In the genomic region with DNA sequence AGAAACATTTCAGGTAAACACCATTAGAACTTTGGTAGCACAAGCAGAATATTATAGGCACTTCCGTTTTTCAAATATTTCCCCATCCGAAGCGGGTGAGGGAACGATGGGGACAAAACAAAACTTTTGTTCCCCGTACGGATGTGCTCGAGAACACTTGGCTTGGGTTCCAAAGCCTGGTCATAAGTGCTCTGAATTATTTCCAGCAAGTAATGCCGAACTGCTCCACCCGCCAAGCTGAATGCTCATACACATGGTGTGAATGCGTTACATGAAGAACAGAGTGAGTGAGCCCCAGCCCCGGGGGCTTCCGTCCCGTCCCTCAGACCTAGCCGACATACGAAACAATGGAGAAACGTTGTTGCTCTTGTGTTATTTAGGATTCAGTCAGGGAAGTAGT, we compare ENCODE assay signal across 17 cellular contexts.
DNase-seq lines count a peak whose midpoint lies in the region; ATAC-seq and TF ChIP-seq lines count a peak whose summit lies in the region.
"Had no signal": no experiment of that assay in that cellular context is flagged by ENCODE, and none has a peak within 500 bp of the region (broad histone marks: within the 10 kb centered on the region; RNA-seq: fewer than 3 reads in every experiment).

No MANE protein-coding gene starts in this region.

- H3K4me3 ChIP-seq in astrocyte of the spinal cord (ENCODE audit: low read depth, low read length) (peak overlapping the region; percentile 32), right cardiac atrium (ENCODE audit: low read length) (peak overlapping the region; percentile 47), subcutaneous abdominal adipose tissue (ENCODE audit: low read depth in 1 of 5, low read length in 5 of 5) (peak overlapping the region; percentile 38 to 63 (median 58))
- H3K4me3 ChIP-seq: GM23338, tibial artery had no signal

- in situ Hi-C loops in astrocyte of the spinal cord (cut with HindIII; ENCODE audit: low sequenced_read_pairs): no loop called here

- H3K9me3 Mint-ChIP-seq in type B pancreatic cell: no peaks in the 10 kb centered on the region
- H3K9me3 Mint-ChIP-seq: activated CD4-positive, alpha-beta T cell treated with anti-CD3 and anti-CD28 coated beads, Interleukin-2, amount 10 ng/mL, durations not matched to agents 24 days and 14 days; GM23338 had no signal

- H3K36me3 Mint-ChIP-seq in type B pancreatic cell: no peaks in the 10 kb centered on the region

- peak overlapping the region in 2 of 5 donors; percentile 11 to 31 for H3K9ac ChIP-seq in subcutaneous abdominal adipose tissue (ENCODE audit: low read length in 5 of 5)

- H3K27ac Mint-ChIP-seq in type B pancreatic cell: no peak overlapping the region
- H3K27ac Mint-ChIP-seq: activated CD4-positive, alpha-beta T cell treated with anti-CD3 and anti-CD28 coated beads, Interleukin-2, amount 10 ng/mL, durations not matched to agents 24 days and 14 days; GM23338 had no signal

- ATAC-seq in right cardiac atrium (peak; percentile 78), HG02623 (IDR thresholded peaks at IDR 0.05; ENCODE audit: unreplicated experiment) (no peak)
- ATAC-seq: PC-3, SK-N-SH treated with all-trans-retinoic acid at 6 μM for 48 hours had no signal

- intact Hi-C loops in right cardiac atrium (cut with DNase I): no loop called here

- H3K27me3 Mint-ChIP-seq in type B pancreatic cell: peaks cover 3% of the 10 kb centered on the region
- H3K27me3 Mint-ChIP-seq: activated CD4-positive, alpha-beta T cell treated with anti-CD3 and anti-CD28 coated beads, Interleukin-2, amount 10 ng/mL, durations not matched to agents 24 days and 14 days had no signal

- no peaks in the 10 kb centered on the region for H3K4me1 ChIP-seq in right cardiac atrium (ENCODE audit: control insufficient read depth, insufficient read depth, low read length)
- peaks cover 0 to 27% (median 10%) of the 10 kb centered on the region in 5 donors for H3K4me1 ChIP-seq in subcutaneous abdominal adipose tissue (ENCODE audit: control insufficient read depth in 5 of 5, insufficient read depth in 5 of 5, low read length in 5 of 5)
- H3K4me1 ChIP-seq: tibial artery had no signal

- TF ChIP-seq CTCF in astrocyte of the spinal cord (IDR thresholded peaks at IDR 0.05; ENCODE audit: low read depth, low read length) (no peak), type B pancreatic cell (conservative IDR thresholded peaks at IDR 0.05) (no peak)

- H3K27me3 ChIP-seq in right cardiac atrium (ENCODE audit: control insufficient read depth, insufficient read depth) (no peaks in the 10 kb centered on the region), subcutaneous abdominal adipose tissue (ENCODE audit: control insufficient read depth in 5 of 5, insufficient read depth in 4 of 5, low read length in 5 of 5) (no peaks in the 10 kb centered on the region)
- H3K27me3 ChIP-seq: brain microvascular endothelial cell, tibial artery had no signal

- no peak overlapping the region for H3K4me3 Mint-ChIP-seq in type B pancreatic cell
- H3K4me3 Mint-ChIP-seq: activated CD4-positive, alpha-beta T cell treated with anti-CD3 and anti-CD28 coated beads, Interleukin-2, amount 10 ng/mL, durations not matched to agents 24 days and 14 days; GM23338 had no signal

- DNase-seq in MV-4-11 (lab: John Stamatoyannopoulos, UW): peak; percentile 24
- DNase-seq in astrocyte of the spinal cord (ENCODE audit: low read depth, low spot score): peak; percentile 12
- peak in 2 of 3 donors; percentile 16 to 39 for DNase-seq in right cardiac atrium
- DNase-seq in activated effector memory CD4-positive, alpha-beta T cell treated with Interleukin-2 at 50 U/mL for 16 hours: no peak
- DNase-seq in Kasumi-1 (lab: John Stamatoyannopoulos, UW): no peak
- DNase-seq in type B pancreatic cell (ENCODE audit: extremely low spot score, unreplicated experiment): no peak
- DNase-seq: activated CD4-positive, alpha-beta T cell treated with anti-CD3 and anti-CD28 coated beads, Interleukin-2, amount 10 ng/mL, durations not matched to agents 24 days and 14 days; activated naive CD4-positive, alpha-beta T cell treated with Interleukin-2 at 50 U/mL for 16 hours; brain microvascular endothelial cell; NCI-H524 treated with DMSO at 0.1 percent for 48 hours; PC-3; tibial artery had no signal

- H3K27ac ChIP-seq in right cardiac atrium (ENCODE audit: low read length) (no peak overlapping the region), subcutaneous abdominal adipose tissue (ENCODE audit: low read depth, low read length) (no peak overlapping the region)
- H3K27ac ChIP-seq: brain microvascular endothelial cell, skin epidermis, tibial artery had no signal

- H3K9me3 ChIP-seq in right cardiac atrium (ENCODE audit: control insufficient read depth, low read length) (no peaks in the 10 kb centered on the region), subcutaneous abdominal adipose tissue (ENCODE audit: control insufficient read depth in 5 of 5, low read length in 5 of 5) (no peaks in the 10 kb centered on the region)
- H3K9me3 ChIP-seq: tibial artery had no signal

- H3K4me1 Mint-ChIP-seq in type B pancreatic cell (ENCODE audit: unreplicated experiment): peaks cover 10% of the 10 kb centered on the region
- H3K4me1 Mint-ChIP-seq: activated CD4-positive, alpha-beta T cell treated with anti-CD3 and anti-CD28 coated beads, Interleukin-2, amount 10 ng/mL, durations not matched to agents 24 days and 14 days had no signal

- no peaks in the 10 kb centered on the region for H3K36me3 ChIP-seq in subcutaneous abdominal adipose tissue (ENCODE audit: control insufficient read depth in 5 of 5, insufficient read depth in 5 of 5, low read length in 5 of 5)
- H3K36me3 ChIP-seq: brain microvascular endothelial cell, tibial artery had no signal

- 39% methylated on average over 16 of the region's 16 CpGs for WGBS in right cardiac atrium

Comparison
In these comparisons a context has a peak if more than half of its experiments do, and no peak if none do; other contexts are left out.
1. DNase-seq: peak in MV-4-11 (single experiment), astrocyte of the spinal cord (single experiment) and right cardiac atrium (2 of 3); none in activated effector memory CD4-positive, alpha-beta T cell treated with Interleukin-2 at 50 U/mL for 16 hours (single experiment), Kasumi-1 (0 of 2) and type B pancreatic cell (single experiment).
2. Peak in every context shown above with its lines, with median percentiles within 50 percentile points of each other: H3K4me3 ChIP-seq.